ENCODE assay signal across 1 cellular context in genomic region chr1:924619-925323, GRCh38.
TF ChIP-seq lines count a peak whose summit lies in the region.

No MANE protein-coding gene starts in this region.

TF ChIP-seq in A549, 52 proteins besides CTCF, POLR2A, EP300 and RAD21 (continued from another document):
- no peak for TF ChIP-seq REST (IDR thresholded peaks at IDR 0.05)
TF ChIP-seq in A549: peak in this region for 4.
